Comparison of ENCODE assay signal across 8 cellular contexts in the genomic region with DNA sequence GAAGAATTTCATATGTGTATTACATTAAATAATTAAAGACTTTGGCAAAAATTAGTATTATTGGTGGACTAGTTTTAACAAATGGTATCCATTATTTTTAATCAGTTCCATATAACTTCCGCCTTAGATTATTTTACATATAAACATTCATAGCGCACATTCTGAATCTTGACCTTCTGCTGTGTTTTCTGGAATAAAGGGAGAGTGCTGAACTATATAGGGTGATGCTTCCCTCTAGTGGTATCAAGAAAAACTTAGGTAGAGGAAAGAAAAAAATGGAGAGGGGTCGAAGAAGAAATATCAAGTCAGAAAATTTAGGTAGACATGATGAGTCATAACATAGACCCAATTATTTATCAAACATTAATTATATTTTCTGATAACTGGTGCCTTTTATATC.
DNase-seq lines count a peak whose midpoint lies in the region; ATAC-seq and TF ChIP-seq lines count a peak whose summit lies in the region.

No MANE protein-coding gene starts in this region.

- H3K27me3 Mint-ChIP-seq in nephron progenitor cell (ENCODE audit: low read depth, poor library complexity), result no peaks in the 10 kb centered on the region

- ATAC-seq in GM19324 (IDR thresholded peaks at IDR 0.05; ENCODE audit: low FRiP score, unreplicated experiment) (no peak), GM19395 (IDR thresholded peaks at IDR 0.05; ENCODE audit: unreplicated experiment) (no peak)

- no peaks in the 10 kb centered on the region for H3K4me1 Mint-ChIP-seq in nephron progenitor cell

- TF ChIP-seq CTCF in coronary artery (IDR thresholded peaks at IDR 0.05) (peak; percentile 26), nephron progenitor cell (IDR thresholded peaks at IDR 0.05) (peak; percentile 63)

- no peaks in the 10 kb centered on the region for H3K9me3 Mint-ChIP-seq in nephron progenitor cell

- no peak overlapping the region for H3K4me3 ChIP-seq in coronary artery

- no peak overlapping the region for H3K27ac ChIP-seq in coronary artery

- H3K36me3 Mint-ChIP-seq in nephron progenitor cell (ENCODE audit: low read depth), result no peaks in the 10 kb centered on the region

- H3K27ac Mint-ChIP-seq in nephron progenitor cell, result no peak overlapping the region

- DNase-seq in SIG-M5 treated with dmso at 0.1 percent for 504 hours (lab: John Stamatoyannopoulos, UW; ENCODE audit: unreplicated experiment) (peak; percentile 36), SIG-M5 (lab: John Stamatoyannopoulos, UW) (no peak), NCI-H460 (ENCODE audit: extremely low read depth, low read depth) (peak; percentile 15), coronary artery (ENCODE audit: low spot score) (no peak), nephron progenitor cell (no peak)
- no peak for DNase-seq in activated effector memory CD4-positive, alpha-beta T cell treated with anti-CD3 and anti-CD28 coated beads, Interleukin-2, amount 50 U/mL, for 16 hours

- no peak overlapping the region for H3K4me3 Mint-ChIP-seq in nephron progenitor cell

Comparison
In these comparisons a context has a peak if more than half of its experiments do, and no peak if none do; other contexts are left out.
1. DNase-seq: peak in SIG-M5 treated with dmso at 0.1 percent for 504 hours (single experiment) and NCI-H460 (single experiment); none in SIG-M5 (single experiment), coronary artery (single experiment), nephron progenitor cell (single experiment) and activated effector memory CD4-positive, alpha-beta T cell treated with anti-CD3 and anti-CD28 coated beads, Interleukin-2, amount 50 U/mL, for 16 hours (single experiment).